ENCODE assay signal across 31 cellular contexts in genomic region chr7:134468475-134468874, GRCh38. TPM values are rescaled to one million over a fixed set of nuclear protein-coding genes. Genes with fewer than 3 reads are reported as not detected.
"Had no signal": no experiment of that assay in that cellular context is flagged by ENCODE, and none has a peak within 500 bp of the region (broad histone marks: within the 10 kb centered on the region; RNA-seq: fewer than 3 reads in every experiment).

No MANE protein-coding gene starts in this region.

- FAIRE-seq: pancreas had no signal

- H3K4me1 ChIP-seq: pancreas, spleen, suprapubic skin, testis, tibial artery, transverse colon, upper lobe of right lung, vagina had no signal

- H3K27me3 ChIP-seq: neutrophil, pancreas, spleen, suprapubic skin, testis, tibial artery, transverse colon, upper lobe of right lung, vagina had no signal

- H3K36me3 ChIP-seq: neutrophil, pancreas, spleen, suprapubic skin, tibial artery, transverse colon, upper lobe of right lung, vagina had no signal

- H3K27ac ChIP-seq: neutrophil, pancreas, psoas muscle, skin epidermis, spleen, suprapubic skin, testis, tibial artery, transverse colon, upper lobe of right lung, vagina had no signal

- H3K4me1 Mint-ChIP-seq: naive thymus-derived CD8-positive, alpha-beta T cell; nephron progenitor cell; neural crest cell; stimulated activated naive CD8-positive, alpha-beta T cell treated with anti-CD3 and anti-CD28 coated beads, Interleukin-15, amount 100 ng/mL, for 72 hours had no signal

- H3K27ac Mint-ChIP-seq: naive thymus-derived CD8-positive, alpha-beta T cell; natural killer cell treated with Interleukin-12 subunit alpha and Interleukin-12 subunit beta and Interleukin-15 and Interleukin-18, amount 100 ng/mL, for 72 hours; nephron progenitor cell; stimulated activated memory B cell treated with anti-CD40 and anti-IgM and Interleukin-4, amounts not matched to agents 10 μg/mL and 1 μg/mL and 100 μg/mL, for 72 hours; stimulated activated naive CD8-positive, alpha-beta T cell treated with anti-CD3 and anti-CD28 coated beads, Interleukin-15, amount 100 ng/mL, for 72 hours; type B pancreatic cell had no signal

- H3K36me3 Mint-ChIP-seq: type B pancreatic cell had no signal

- H3K4me2 ChIP-seq: smooth muscle cell had no signal

- H3K4me3 ChIP-seq: pancreas, psoas muscle, skin epidermis, smooth muscle cell, spleen, suprapubic skin, testis, tibial artery, transverse colon, upper lobe of right lung, vagina had no signal

- H3K4me3 Mint-ChIP-seq: naive thymus-derived CD8-positive, alpha-beta T cell; natural killer cell treated with Interleukin-12 subunit alpha and Interleukin-12 subunit beta and Interleukin-15 and Interleukin-18, amount 100 ng/mL, for 72 hours; nephron progenitor cell; neural crest cell; stimulated activated memory B cell treated with anti-CD40 and anti-IgM and Interleukin-4, amounts not matched to agents 10 μg/mL and 1 μg/mL and 100 μg/mL, for 72 hours; stimulated activated naive CD8-positive, alpha-beta T cell treated with anti-CD3 and anti-CD28 coated beads, Interleukin-15, amount 100 ng/mL, for 72 hours; type B pancreatic cell had no signal

- H3K9me3 ChIP-seq: neutrophil, pancreas, suprapubic skin, testis, upper lobe of right lung, vagina had no signal

- DNase-seq: naive thymus-derived CD8-positive, alpha-beta T cell; nephron progenitor cell; nucleus accumbens; pancreas; psoas muscle; right cardiac atrium; spleen; stimulated activated CD4-positive, alpha-beta T cell treated with anti-CD3 and anti-CD28 coated beads, Interleukin-12 subunit alpha, Interleukin-12 subunit beta, amount 100 ng/mL, for 4 hours; stimulated activated CD4-positive, alpha-beta T cell treated with anti-CD3 and anti-CD28 coated beads, Interleukin-1b, Interleukin-23, amount 100 ng/mL, for 48 hours; stimulated activated CD4-positive, alpha-beta T cell treated with anti-CD3 and anti-CD28 coated beads, Interleukin-4, amount 100 ng/mL, for 1 hour; stimulated activated CD4-positive, alpha-beta T cell treated with anti-CD3 and anti-CD28 coated beads, Interleukin-4, amount 100 ng/mL, for 4 hours; stimulated activated CD8-positive, alpha-beta memory T cell treated with anti-CD3 and anti-CD28 coated beads, Interleukin-4, amount 100 ng/mL, for 48 hours; stimulated activated naive CD4-positive, alpha-beta T cell; stimulated activated naive CD8-positive, alpha-beta T cell treated with anti-CD3 and anti-CD28 coated beads, Interleukin-15, amount 100 ng/mL, for 72 hours; stimulated activated naive CD8-positive, alpha-beta T cell treated with anti-CD3 and anti-CD28 coated beads, Interleukin-15, Interleukin-2, amounts not matched to agents 100 U/mL and 50 U/mL, for 24 hours; substantia nigra; testis; tibial artery; transverse colon; upper lobe of right lung had no signal

- H3K27me3 Mint-ChIP-seq: naive thymus-derived CD8-positive, alpha-beta T cell; stimulated activated memory B cell treated with anti-CD40 and anti-IgM and Interleukin-4, amounts not matched to agents 10 μg/mL and 1 μg/mL and 100 μg/mL, for 72 hours; stimulated activated naive CD8-positive, alpha-beta T cell treated with anti-CD3 and anti-CD28 coated beads, Interleukin-15, amount 100 ng/mL, for 72 hours; type B pancreatic cell had no signal

- ATAC-seq: naive thymus-derived CD8-positive, alpha-beta T cell; pancreas; psoas muscle; sciatic nerve; stimulated activated memory B cell treated with anti-CD40 and anti-IgM and Interleukin-4, amounts not matched to agents 10 μg/mL and 1 μg/mL and 100 μg/mL, for 72 hours; stimulated activated naive CD8-positive, alpha-beta T cell treated with anti-CD3 and anti-CD28 coated beads, Interleukin-15, amount 100 ng/mL, for 72 hours; stimulated activated naive CD8-positive, alpha-beta T cell treated with anti-CD3 and anti-CD28 coated beads, Interleukin-15, Interleukin-2, amounts not matched to agents 100 U/mL and 50 U/mL, for 24 hours; upper lobe of right lung had no signal

RNA-seq across cellular contexts. Expression of gene AKR1B10, which starts 58.9 kb away (rescaled TPM):
- total RNA-seq: naive thymus-derived CD8-positive, alpha-beta T cell; natural killer cell treated with Interleukin-12 subunit alpha and Interleukin-12 subunit beta and Interleukin-15 and Interleukin-18, amount 100 ng/mL, for 72 hours; neural crest cell; osteocyte; spleen; upper lobe of right lung had no signal
- polyA plus RNA-seq: naive thymus-derived CD8-positive, alpha-beta T cell; smooth muscle cell had no signal
